ENCODE assay signal across 8 cellular contexts in genomic region chr4:7803992-7804758, GRCh38.
A peak's percentile ranks its signal among the peaks of the same experiment; 100 is the strongest.
DNase-seq lines count a peak whose midpoint lies in the region; ATAC-seq and TF ChIP-seq lines count a peak whose summit lies in the region.

No MANE protein-coding gene starts in this region.

- no peak overlapping the region for H3K4me3 Mint-ChIP-seq in CD14-positive monocyte

- intact Hi-C loops in CD14-positive monocyte (cut with micrococcal nuclease) = loop anchor here in 1 of 2 donors (2.0 to 5.0 kb wide), 2 partner anchors 183 to 612 kb away; partner anchors contain the start of gene SORCS2

- peaks cover 8% of the 10 kb centered on the region for H3K4me1 Mint-ChIP-seq in CD14-positive monocyte

- peaks cover 4 to 13% (median 8%) of the 10 kb centered on the region in 3 donors for H3K27me3 Mint-ChIP-seq in CD14-positive monocyte (ENCODE audit: low read depth in 3 of 3)

- peak; percentile 90 for TF ChIP-seq CTCF in CD14-positive monocyte (IDR thresholded peaks at IDR 0.05)

- ATAC-seq in GM21423 (IDR thresholded peaks at IDR 0.05; ENCODE audit: unreplicated experiment) = peak; percentile 67
- no peak for ATAC-seq in GM21360 (IDR thresholded peaks at IDR 0.05; ENCODE audit: unreplicated experiment)

- no peak overlapping the region for H3K27ac Mint-ChIP-seq in CD14-positive monocyte

- DNase-seq in CD14-positive monocyte (ENCODE audit: low spot score) (peak; percentile 66), NCI-H1930 (lab: John Stamatoyannopoulos, UW) (peak; percentile 39 to 59), cerebellar cortex (ENCODE audit: low spot score) (peak; percentile 83), left kidney (ENCODE audit: low read depth, low spot score) (peak; percentile 88)
- peak; percentile 68 for DNase-seq in activated CD4-positive, alpha-beta T cell treated with anti-CD3 and anti-CD28 coated beads for 1 hour
- DNase-seq in stimulated activated CD4-positive, alpha-beta T cell treated with anti-CD3 and anti-CD28 coated beads, Interleukin-2, amount 100 ng/mL, for 48 hours = peak; percentile 90 to 93

- no peaks in the 10 kb centered on the region for H3K9me3 Mint-ChIP-seq in CD14-positive monocyte

- H3K36me3 Mint-ChIP-seq in CD14-positive monocyte = peaks cover 0 to 17% of the 10 kb centered on the region in 2 donors
